Comparison of ENCODE assay signal across 8 cellular contexts in the genomic region with DNA sequence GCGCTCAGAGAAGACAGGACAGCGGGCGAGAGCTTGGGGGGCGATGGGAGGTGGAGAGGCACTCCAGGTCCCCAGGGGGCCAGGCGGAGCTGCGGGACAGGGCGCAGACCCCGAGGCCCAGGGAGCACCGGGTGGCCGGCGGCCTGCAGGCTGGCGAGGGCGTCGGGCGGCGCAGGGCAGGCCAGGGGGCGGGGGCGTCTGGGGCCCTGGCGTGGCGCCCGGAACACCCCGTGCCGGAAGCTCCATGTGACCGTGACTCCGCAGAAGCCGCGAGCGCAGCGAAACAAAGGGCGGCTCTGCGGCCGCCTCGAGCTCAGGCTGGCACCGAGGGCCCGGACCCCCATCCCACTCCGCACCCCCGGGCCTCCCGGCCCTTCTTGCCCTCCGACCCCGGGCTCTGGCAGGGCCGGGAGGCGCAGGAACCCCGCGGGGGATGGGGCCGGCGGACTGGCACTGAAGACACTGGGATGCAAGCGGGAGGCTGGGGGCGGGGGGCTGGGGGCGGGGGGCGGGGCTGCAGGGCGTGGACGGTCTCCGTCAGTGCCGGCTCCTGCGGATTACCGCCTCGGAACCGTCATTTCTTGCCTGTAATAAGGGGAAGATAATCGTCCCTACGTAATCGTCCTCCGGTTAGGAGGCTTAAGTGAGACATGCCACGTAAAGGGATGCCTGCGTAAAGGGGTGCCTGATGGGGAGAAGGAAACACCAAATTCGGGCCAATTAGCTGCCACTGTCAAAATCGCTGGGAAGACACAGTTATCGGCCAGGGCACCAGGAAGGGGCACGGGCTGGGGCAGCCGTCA. TPM values are rescaled to one million over a fixed set of nuclear protein-coding genes. Genes with fewer than 3 reads are reported as not detected.
A peak's percentile ranks its signal among the peaks of the same experiment; 100 is the strongest.
DNase-seq lines count a peak whose midpoint lies in the region; FAIRE-seq and TF ChIP-seq lines count a peak whose summit lies in the region.

No MANE protein-coding gene starts in this region.

- 4 to 5% methylated on average over 69 of the region's 69 CpGs for WGBS in sigmoid colon, 2 donors

- TF ChIP-seq POLR2A in H54 (IDR thresholded peaks at IDR 0.05; ENCODE audit: low read depth, low read length): peak; percentile 54
- TF ChIP-seq POLR2A in sigmoid colon (IDR thresholded peaks at IDR 0.05): peak; percentile 83 to 87

- peak overlapping the region; percentile 93 to 97 (median 95) for H3K27ac ChIP-seq in sigmoid colon

- H3K27me3 ChIP-seq in GM06990 (replicated peaks; ENCODE audit: control insufficient read depth, insufficient read depth, low read length) (no peaks in the 10 kb centered on the region), sigmoid colon (no peaks in the 10 kb centered on the region)

- in situ Hi-C loops in astrocyte of the cerebellum (cut with HindIII; ENCODE audit: low sequenced_read_pairs): no loop called here

- intact Hi-C loops in sigmoid colon (cut with DNase I): loop anchor here (1.0 kb wide), 1 partner anchor 100 kb away; no protein-coding TSS in a partner anchor

- peaks cover 0 to 64% (median 57%) of the 10 kb centered on the region in 4 donors for H3K4me1 ChIP-seq in sigmoid colon

- H3K9me3 ChIP-seq in sigmoid colon: no peaks in the 10 kb centered on the region

- H3K4me3 ChIP-seq in GM06990 (replicated peaks; ENCODE audit: low read depth, low read length): peak overlapping the region; percentile 60
- H3K4me3 ChIP-seq in astrocyte of the cerebellum (ENCODE audit: low read depth, low read length): peak overlapping the region; percentile 23
- H3K4me3 ChIP-seq in sigmoid colon: peak overlapping the region; percentile 34 to 51 (median 48)

- TF ChIP-seq EP300 in sigmoid colon (IDR thresholded peaks at IDR 0.05): peak in 3 of 4 donors; percentile 88 to 96 (median 92)

- no peaks in the 10 kb centered on the region for H3K36me3 ChIP-seq in GM06990 (ENCODE audit: control insufficient read depth, insufficient read depth, low read length)
- H3K36me3 ChIP-seq in sigmoid colon: no peaks in the 10 kb centered on the region

- no peak for TF ChIP-seq CTCF in GM06990 (IDR thresholded peaks at IDR 0.05; ENCODE audit: insufficient read depth, low read length, poor library complexity, severe bottlenecking)
- no peak for TF ChIP-seq CTCF in astrocyte of the cerebellum (IDR thresholded peaks at IDR 0.05; ENCODE audit: low read depth, low read length, missing control alignments)
- TF ChIP-seq CTCF in sigmoid colon (IDR thresholded peaks at IDR 0.05): no peak

- DNase-seq in GM06990 (ENCODE audit: extremely low read depth, insufficient read length) (peak; percentile 88), H54 (ENCODE audit: insufficient read length, low spot score) (peak; percentile 84), NAMALWA (ENCODE audit: low spot score) (peak; percentile 84), T-helper 22 cell (ENCODE audit: low read depth) (peak; percentile 69), astrocyte of the cerebellum (ENCODE audit: low read depth) (no peak), hypothalamus (lab: John Stamatoyannopoulos, UW) (peak; percentile 57 to 95 (median 84)), sigmoid colon (peak; percentile 96), HPDE6-E6E7 (ENCODE audit: extremely low spot score) (no peak)

- FAIRE-seq in H54 (lab: Jason Lieb, UNC): no peak

RNA-seq across cellular contexts. Expression of a gene that starts 19.2 kb away (rescaled TPM):
- total RNA-seq in sigmoid colon: not detected
- polyA plus RNA-seq in sigmoid colon: 10 to 100 TPM in 2 of 3 donors, 1 to 10 TPM in 1; 2.8 to 14.6 (median 11.4) TPM

RNA-seq across cellular contexts. Expression of a gene that starts 27.5 kb away (rescaled TPM):
- total RNA-seq in sigmoid colon: 10 to 100 TPM; 20.9 to 33.0 (median 30.1) TPM
- 100 to 1,000 TPM; 112 to 230 (median 150) TPM for polyA plus RNA-seq in sigmoid colon

Comparison
In these comparisons a context has a peak if more than half of its experiments do, and no peak if none do; other contexts are left out.
1. DNase-seq: peak in GM06990 (single experiment), H54 (single experiment), NAMALWA (single experiment), T-helper 22 cell (single experiment), hypothalamus (51 of 51) and sigmoid colon (single experiment); none in astrocyte of the cerebellum (single experiment) and HPDE6-E6E7 (single experiment).
2. Peak in every context shown above with its lines, with median percentiles within 50 percentile points of each other: H3K4me3 ChIP-seq.